Comparison of ENCODE assay signal across 1 cellular context in genomic region chr2:135741395-135742306, GRCh38.
TF ChIP-seq lines count a peak whose summit lies in the region.

Gene UBXN4 (plus strand): TSS chr2:135741855. CDS start chr2:135741930, 75 bp downstream.

TF ChIP-seq in WTC11, 78 proteins besides CTCF, POLR2A, EP300 and RAD21 (continued from another document):
- 0 out of 2 replicates have a peak, but pooled peaks have one; percentile 15 for TF ChIP-seq FOXP4 (CRISPR knock-in tag; IDR thresholded peaks at IDR 0.05)
- peak; percentile 77; the same call in 1 of the 2 replicates for TF ChIP-seq PRRX2 (CRISPR knock-in tag; IDR thresholded peaks at IDR 0.05)
- TF ChIP-seq NR1H2 (CRISPR knock-in tag; IDR thresholded peaks at IDR 0.05): no peak
